Comparison of ENCODE assay signal across 1 cellular context in the genomic region with DNA sequence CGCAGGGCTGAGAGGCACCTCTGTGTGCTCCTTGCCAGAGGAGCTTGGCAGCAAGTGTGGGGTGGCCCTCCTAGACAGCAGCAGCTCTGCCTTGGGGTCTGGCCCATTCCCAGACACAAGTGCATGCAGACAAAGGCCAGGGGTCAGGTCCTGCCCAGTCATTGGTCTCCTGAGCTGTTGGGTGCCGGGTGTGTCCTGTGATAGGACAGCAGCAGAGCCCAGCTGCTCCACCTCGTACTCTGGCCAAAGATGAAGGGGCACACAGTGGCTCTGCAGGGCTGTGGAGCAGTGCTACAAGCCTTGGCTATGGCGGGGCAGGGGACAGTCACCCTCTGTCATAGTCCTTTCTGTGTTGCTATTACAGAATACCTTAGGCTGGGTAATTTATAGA.
TF ChIP-seq lines count a peak whose summit lies in the region.

No MANE protein-coding gene starts in this region.

TF ChIP-seq in K562, 482 proteins besides CTCF, POLR2A, EP300 and RAD21:
- TF ChIP-seq CHCHD3 (CRISPR knock-in tag; IDR thresholded peaks at IDR 0.05) (no peak), MECOM (CRISPR knock-in tag; IDR thresholded peaks at IDR 0.05) (no peak), ZNF354B (CRISPR knock-in tag; IDR thresholded peaks at IDR 0.05) (no peak), CAMTA2 (CRISPR knock-in tag; conservative IDR thresholded peaks at IDR 0.05) (no peak), ZNF707 (CRISPR knock-in tag; conservative IDR thresholded peaks at IDR 0.05) (no peak), FOXA1 (IDR thresholded peaks at IDR 0.05; ENCODE audit: borderline replicate concordance) (no peak), TEAD2 (tag; IDR thresholded peaks at IDR 0.05) (no peak), ZNF764 (CRISPR knock-in tag; IDR thresholded peaks at IDR 0.05; ENCODE audit: low read depth) (no peak), NFRKB (IDR thresholded peaks at IDR 0.05; ENCODE audit: low read depth) (no peak), ZNF75A (CRISPR knock-in tag; IDR thresholded peaks at IDR 0.05) (no peak), ZFP1 (CRISPR knock-in tag; IDR thresholded peaks at IDR 0.05) (no peak)
- TF ChIP-seq, protein P1, sequence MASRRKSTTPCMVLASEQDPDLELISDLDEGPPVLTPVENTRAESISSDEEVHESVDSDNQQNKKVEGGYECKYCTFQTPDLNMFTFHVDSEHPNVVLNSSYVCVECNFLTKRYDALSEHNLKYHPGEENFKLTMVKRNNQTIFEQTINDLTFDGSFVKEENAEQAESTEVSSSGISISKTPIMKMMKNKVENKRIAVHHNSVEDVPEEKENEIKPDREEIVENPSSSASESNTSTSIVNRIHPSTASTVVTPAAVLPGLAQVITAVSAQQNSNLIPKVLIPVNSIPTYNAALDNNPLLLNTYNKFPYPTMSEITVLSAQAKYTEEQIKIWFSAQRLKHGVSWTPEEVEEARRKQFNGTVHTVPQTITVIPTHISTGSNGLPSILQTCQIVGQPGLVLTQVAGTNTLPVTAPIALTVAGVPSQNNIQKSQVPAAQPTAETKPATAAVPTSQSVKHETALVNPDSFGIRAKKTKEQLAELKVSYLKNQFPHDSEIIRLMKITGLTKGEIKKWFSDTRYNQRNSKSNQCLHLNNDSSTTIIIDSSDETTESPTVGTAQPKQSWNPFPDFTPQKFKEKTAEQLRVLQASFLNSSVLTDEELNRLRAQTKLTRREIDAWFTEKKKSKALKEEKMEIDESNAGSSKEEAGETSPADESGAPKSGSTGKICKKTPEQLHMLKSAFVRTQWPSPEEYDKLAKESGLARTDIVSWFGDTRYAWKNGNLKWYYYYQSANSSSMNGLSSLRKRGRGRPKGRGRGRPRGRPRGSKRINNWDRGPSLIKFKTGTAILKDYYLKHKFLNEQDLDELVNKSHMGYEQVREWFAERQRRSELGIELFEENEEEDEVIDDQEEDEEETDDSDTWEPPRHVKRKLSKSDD (conservative IDR thresholded peaks at IDR 0.05; ENCODE audit: low read length): no peak
- TF ChIP-seq, protein P2, sequence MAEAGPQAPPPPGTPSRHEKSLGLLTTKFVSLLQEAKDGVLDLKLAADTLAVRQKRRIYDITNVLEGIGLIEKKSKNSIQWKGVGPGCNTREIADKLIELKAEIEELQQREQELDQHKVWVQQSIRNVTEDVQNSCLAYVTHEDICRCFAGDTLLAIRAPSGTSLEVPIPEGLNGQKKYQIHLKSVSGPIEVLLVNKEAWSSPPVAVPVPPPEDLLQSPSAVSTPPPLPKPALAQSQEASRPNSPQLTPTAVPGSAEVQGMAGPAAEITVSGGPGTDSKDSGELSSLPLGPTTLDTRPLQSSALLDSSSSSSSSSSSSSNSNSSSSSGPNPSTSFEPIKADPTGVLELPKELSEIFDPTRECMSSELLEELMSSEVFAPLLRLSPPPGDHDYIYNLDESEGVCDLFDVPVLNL (CRISPR knock-in tag; IDR thresholded peaks at IDR 0.05; ENCODE audit: low read depth): no peak
- TF ChIP-seq, protein P3, sequence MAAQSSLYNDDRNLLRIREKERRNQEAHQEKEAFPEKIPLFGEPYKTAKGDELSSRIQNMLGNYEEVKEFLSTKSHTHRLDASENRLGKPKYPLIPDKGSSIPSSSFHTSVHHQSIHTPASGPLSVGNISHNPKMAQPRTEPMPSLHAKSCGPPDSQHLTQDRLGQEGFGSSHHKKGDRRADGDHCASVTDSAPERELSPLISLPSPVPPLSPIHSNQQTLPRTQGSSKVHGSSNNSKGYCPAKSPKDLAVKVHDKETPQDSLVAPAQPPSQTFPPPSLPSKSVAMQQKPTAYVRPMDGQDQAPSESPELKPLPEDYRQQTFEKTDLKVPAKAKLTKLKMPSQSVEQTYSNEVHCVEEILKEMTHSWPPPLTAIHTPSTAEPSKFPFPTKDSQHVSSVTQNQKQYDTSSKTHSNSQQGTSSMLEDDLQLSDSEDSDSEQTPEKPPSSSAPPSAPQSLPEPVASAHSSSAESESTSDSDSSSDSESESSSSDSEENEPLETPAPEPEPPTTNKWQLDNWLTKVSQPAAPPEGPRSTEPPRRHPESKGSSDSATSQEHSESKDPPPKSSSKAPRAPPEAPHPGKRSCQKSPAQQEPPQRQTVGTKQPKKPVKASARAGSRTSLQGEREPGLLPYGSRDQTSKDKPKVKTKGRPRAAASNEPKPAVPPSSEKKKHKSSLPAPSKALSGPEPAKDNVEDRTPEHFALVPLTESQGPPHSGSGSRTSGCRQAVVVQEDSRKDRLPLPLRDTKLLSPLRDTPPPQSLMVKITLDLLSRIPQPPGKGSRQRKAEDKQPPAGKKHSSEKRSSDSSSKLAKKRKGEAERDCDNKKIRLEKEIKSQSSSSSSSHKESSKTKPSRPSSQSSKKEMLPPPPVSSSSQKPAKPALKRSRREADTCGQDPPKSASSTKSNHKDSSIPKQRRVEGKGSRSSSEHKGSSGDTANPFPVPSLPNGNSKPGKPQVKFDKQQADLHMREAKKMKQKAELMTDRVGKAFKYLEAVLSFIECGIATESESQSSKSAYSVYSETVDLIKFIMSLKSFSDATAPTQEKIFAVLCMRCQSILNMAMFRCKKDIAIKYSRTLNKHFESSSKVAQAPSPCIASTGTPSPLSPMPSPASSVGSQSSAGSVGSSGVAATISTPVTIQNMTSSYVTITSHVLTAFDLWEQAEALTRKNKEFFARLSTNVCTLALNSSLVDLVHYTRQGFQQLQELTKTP (IDR thresholded peaks at IDR 0.05; ENCODE audit: low read depth in 1 of 2, partially characterized antibody in 2 of 2): no peak
